ENCODE assay signal across 1 cellular context in genomic region chr4:122882830-122883229, GRCh38.
TF ChIP-seq lines count a peak whose summit lies in the region.

No MANE protein-coding gene starts in this region.

TF ChIP-seq in IMR-90, 13 proteins besides CTCF, POLR2A, EP300 and RAD21 (continued from another document):
- TF ChIP-seq BHLHE40 (IDR thresholded peaks at IDR 0.05; ENCODE audit: low read depth, low read length) = no peak
- TF ChIP-seq MAZ (IDR thresholded peaks at IDR 0.05; ENCODE audit: borderline replicate concordance, low read depth, low read length) = no peak
- no peak for TF ChIP-seq CEBPB (IDR thresholded peaks at IDR 0.05; ENCODE audit: low read depth, low read length)
- TF ChIP-seq CHD1 (IDR thresholded peaks at IDR 0.05; ENCODE audit: low read depth, low read length) = no peak
